ENCODE assay signal across 14 cellular contexts in genomic region chr16:12133738-12134137, GRCh38.
DNase-seq lines count a peak whose midpoint lies in the region; ATAC-seq and TF ChIP-seq lines count a peak whose summit lies in the region.
"Had no signal": no experiment of that assay in that cellular context is flagged by ENCODE, and none has a peak within 500 bp of the region (broad histone marks: within the 10 kb centered on the region; RNA-seq: fewer than 3 reads in every experiment).

No MANE protein-coding gene starts in this region.

- H3K27me3 ChIP-seq in OCI-LY1 (ENCODE audit: insufficient read depth, low read length) (no peaks in the 10 kb centered on the region), left lung (no peaks in the 10 kb centered on the region)
- H3K27me3 ChIP-seq: BLaER1 treated with 17β-estradiol and CSF1 and Interleukin-3, amounts not matched to agents 10 nM and 100 nM had no signal

- H3K27ac ChIP-seq in OCI-LY1 (ENCODE audit: low read depth, low read length, poor library complexity, severe bottlenecking) (peak overlapping the region; percentile 80), left lung (no peak overlapping the region)
- H3K27ac ChIP-seq: BLaER1 treated with 17β-estradiol and CSF1 and Interleukin-3, amounts not matched to agents 10 nM and 100 nM had no signal

- TF ChIP-seq CTCF in OCI-LY1 (IDR thresholded peaks at IDR 0.05; ENCODE audit: low read length) (no peak), left lung (IDR thresholded peaks at IDR 0.05) (no peak)

- H3K9ac ChIP-seq in OCI-LY1 (ENCODE audit: low read length), result no peak overlapping the region
- H3K9ac ChIP-seq: BLaER1 treated with 17β-estradiol and CSF1 and Interleukin-3, amounts not matched to agents 10 nM and 100 nM had no signal

- DNase-seq in fibroblast of peridontal ligament (ENCODE audit: extremely low read depth), result peak; percentile 9
- no peak for DNase-seq in left lung
- no peak for DNase-seq in NCI-H748 (lab: John Stamatoyannopoulos, UW; ENCODE audit: unreplicated experiment)
- no peak for DNase-seq in activated naive CD4-positive, alpha-beta T cell (lab: John Stamatoyannopoulos, UW)
- DNase-seq in germinal center (ENCODE audit: low spot score), result no peak
- DNase-seq: CD4-positive, CD25-positive, alpha-beta regulatory T cell; CD8-positive, alpha-beta memory T cell; DMS153; DMS79; GF-D8; H9 had no signal

- no peaks in the 10 kb centered on the region for H3K79me2 ChIP-seq in OCI-LY1 (ENCODE audit: insufficient read depth, low read length)

- H3K36me3 ChIP-seq in OCI-LY1 (ENCODE audit: insufficient read depth, low read length) (peaks cover 75% of the 10 kb centered on the region), left lung (peaks cover 0 to 39% of the 10 kb centered on the region in 2 donors)

- H3K9me2 ChIP-seq in OCI-LY1 (ENCODE audit: low read depth, low read length), result no peaks in the 10 kb centered on the region

- no peak overlapping the region for H3K4me3 ChIP-seq in OCI-LY1 (ENCODE audit: low read depth, low read length, poor library complexity, severe bottlenecking)
- no peak overlapping the region for H3K4me3 ChIP-seq in left lung
- H3K4me3 ChIP-seq: BLaER1 treated with 17β-estradiol and CSF1 and Interleukin-3, amounts not matched to agents 10 nM and 100 nM had no signal

- intact Hi-C loops in left lung (cut with DNase I), result no loop called here

- H3K4me2 ChIP-seq in OCI-LY1 (ENCODE audit: low read length), result no peak overlapping the region

- H3K9me3 ChIP-seq in OCI-LY1 (ENCODE audit: low read length) (peaks cover 5% of the 10 kb centered on the region), left lung (no peaks in the 10 kb centered on the region)

- peaks cover 25% of the 10 kb centered on the region for H3K4me1 ChIP-seq in OCI-LY1 (ENCODE audit: insufficient read depth, low read length, severe bottlenecking)
- peaks cover 0 to 8% of the 10 kb centered on the region in 2 donors for H3K4me1 ChIP-seq in left lung

- no peak overlapping the region for H2AFZ ChIP-seq in OCI-LY1 (ENCODE audit: low read length)

- H3F3A ChIP-seq in OCI-LY1 (ENCODE audit: insufficient read depth, low read length), result no peaks in the 10 kb centered on the region

- peak; percentile 46 for ATAC-seq in left lung
- ATAC-seq in GM18517 (IDR thresholded peaks at IDR 0.05; ENCODE audit: unreplicated experiment), result no peak

- H4K20me1 ChIP-seq in OCI-LY1 (ENCODE audit: insufficient read depth, low read length), result no peaks in the 10 kb centered on the region
